1 cellular context compared by ENCODE assay signal in the genomic region with DNA sequence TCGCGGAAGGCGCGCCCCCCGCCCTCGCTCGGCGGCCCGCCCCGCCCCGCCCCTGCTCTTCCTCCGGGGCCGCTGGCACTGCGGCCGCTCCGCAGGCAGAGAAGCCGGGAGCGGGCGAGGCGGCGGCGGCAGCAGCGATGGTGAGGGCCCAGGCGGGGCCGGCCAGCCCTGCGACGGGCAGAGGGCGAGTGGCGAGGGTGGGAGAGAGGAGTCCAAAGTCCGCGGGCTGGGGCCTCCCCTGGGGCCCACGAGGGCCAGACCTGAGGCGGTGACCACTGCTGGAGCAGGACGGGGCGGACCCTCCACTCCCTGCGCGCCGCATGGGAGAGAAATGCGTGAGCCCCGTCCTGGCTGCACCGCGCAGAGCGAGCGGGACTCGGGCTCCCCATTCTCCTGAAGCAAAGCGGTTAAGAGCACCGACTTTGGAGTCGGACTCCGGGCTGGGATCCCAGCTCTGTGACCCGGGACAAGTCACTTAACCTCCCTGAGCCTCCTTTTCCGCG.
TF ChIP-seq lines count a peak whose summit lies in the region.

A gene with protein sequence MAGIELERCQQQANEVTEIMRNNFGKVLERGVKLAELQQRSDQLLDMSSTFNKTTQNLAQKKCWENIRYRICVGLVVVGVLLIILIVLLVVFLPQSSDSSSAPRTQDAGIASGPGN (plus strand): TSS at position 78 of the 503 bp plus-strand sequence. CDS start 60 bp downstream, at position 138.

TF ChIP-seq in HepG2, 621 proteins besides CTCF, POLR2A, EP300 and RAD21 (continued from another document and continues in another):
- TF ChIP-seq, protein P1, sequence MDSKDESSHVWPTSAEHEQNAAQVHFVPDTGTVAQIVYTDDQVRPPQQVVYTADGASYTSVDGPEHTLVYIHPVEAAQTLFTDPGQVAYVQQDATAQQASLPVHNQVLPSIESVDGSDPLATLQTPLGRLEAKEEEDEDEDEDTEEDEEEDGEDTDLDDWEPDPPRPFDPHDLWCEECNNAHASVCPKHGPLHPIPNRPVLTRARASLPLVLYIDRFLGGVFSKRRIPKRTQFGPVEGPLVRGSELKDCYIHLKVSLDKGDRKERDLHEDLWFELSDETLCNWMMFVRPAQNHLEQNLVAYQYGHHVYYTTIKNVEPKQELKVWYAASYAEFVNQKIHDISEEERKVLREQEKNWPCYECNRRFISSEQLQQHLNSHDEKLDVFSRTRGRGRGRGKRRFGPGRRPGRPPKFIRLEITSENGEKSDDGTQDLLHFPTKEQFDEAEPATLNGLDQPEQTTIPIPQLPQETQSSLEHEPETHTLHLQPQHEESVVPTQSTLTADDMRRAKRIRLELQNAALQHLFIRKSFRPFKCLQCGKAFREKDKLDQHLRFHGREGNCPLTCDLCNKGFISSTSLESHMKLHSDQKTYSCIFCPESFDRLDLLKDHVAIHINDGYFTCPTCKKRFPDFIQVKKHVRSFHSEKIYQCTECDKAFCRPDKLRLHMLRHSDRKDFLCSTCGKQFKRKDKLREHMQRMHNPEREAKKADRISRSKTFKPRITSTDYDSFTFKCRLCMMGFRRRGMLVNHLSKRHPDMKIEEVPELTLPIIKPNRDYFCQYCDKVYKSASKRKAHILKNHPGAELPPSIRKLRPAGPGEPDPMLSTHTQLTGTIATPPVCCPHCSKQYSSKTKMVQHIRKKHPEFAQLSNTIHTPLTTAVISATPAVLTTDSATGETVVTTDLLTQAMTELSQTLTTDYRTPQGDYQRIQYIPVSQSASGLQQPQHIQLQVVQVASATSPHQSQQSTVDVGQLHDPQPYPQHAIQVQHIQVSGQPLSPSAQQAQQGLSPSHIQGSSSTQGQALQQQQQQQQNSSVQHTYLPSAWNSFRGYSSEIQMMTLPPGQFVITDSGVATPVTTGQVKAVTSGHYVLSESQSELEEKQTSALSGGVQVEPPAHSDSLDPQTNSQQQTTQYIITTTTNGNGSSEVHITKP (CRISPR knock-in tag; IDR thresholded peaks at IDR 0.05; ENCODE audit: low read depth) = no peak
- TF ChIP-seq, protein P2, sequence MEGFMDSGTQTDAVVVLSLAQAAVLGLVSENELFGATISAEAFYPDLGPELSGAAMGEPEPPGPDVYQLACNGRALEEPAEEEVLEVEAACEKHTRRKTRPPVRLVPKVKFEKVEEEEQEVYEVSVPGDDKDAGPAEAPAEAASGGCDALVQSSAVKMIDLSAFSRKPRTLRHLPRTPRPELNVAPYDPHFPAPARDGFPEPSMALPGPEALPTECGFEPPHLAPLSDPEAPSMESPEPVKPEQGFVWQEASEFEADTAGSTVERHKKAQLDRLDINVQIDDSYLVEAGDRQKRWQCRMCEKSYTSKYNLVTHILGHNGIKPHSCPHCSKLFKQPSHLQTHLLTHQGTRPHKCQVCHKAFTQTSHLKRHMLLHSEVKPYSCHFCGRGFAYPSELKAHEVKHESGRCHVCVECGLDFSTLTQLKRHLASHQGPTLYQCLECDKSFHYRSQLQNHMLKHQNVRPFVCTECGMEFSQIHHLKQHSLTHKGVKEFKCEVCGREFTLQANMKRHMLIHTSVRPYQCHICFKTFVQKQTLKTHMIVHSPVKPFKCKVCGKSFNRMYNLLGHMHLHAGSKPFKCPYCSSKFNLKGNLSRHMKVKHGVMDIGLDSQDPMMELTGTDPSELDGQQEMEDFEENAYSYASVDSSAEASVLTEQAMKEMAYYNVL (CRISPR knock-in tag; IDR thresholded peaks at IDR 0.05; ENCODE audit: borderline replicate concordance) = no peak; the same call in 1 of the 2 replicates
- TF ChIP-seq, protein P3, sequence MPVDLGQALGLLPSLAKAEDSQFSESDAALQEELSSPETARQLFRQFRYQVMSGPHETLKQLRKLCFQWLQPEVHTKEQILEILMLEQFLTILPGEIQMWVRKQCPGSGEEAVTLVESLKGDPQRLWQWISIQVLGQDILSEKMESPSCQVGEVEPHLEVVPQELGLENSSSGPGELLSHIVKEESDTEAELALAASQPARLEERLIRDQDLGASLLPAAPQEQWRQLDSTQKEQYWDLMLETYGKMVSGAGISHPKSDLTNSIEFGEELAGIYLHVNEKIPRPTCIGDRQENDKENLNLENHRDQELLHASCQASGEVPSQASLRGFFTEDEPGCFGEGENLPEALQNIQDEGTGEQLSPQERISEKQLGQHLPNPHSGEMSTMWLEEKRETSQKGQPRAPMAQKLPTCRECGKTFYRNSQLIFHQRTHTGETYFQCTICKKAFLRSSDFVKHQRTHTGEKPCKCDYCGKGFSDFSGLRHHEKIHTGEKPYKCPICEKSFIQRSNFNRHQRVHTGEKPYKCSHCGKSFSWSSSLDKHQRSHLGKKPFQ (CRISPR knock-in tag; IDR thresholded peaks at IDR 0.05; ENCODE audit: insufficient replicate concordance) = no peak
- TF ChIP-seq ONECUT2 (CRISPR knock-in tag; IDR thresholded peaks at IDR 0.05) (no peak), ZBTB7A (CRISPR knock-in tag; IDR thresholded peaks at IDR 0.05) (peak; percentile 89), ZNF547 (CRISPR knock-in tag; IDR thresholded peaks at IDR 0.05) (peak; percentile 85), ZSCAN30 (CRISPR knock-in tag; IDR thresholded peaks at IDR 0.05) (no peak), ZNF644 (CRISPR knock-in tag; IDR thresholded peaks at IDR 0.05; ENCODE audit: low read depth) (0 out of 2 replicates have a peak, but pooled peaks have one; percentile 7), THYN1 (CRISPR knock-in tag; IDR thresholded peaks at IDR 0.05; ENCODE audit: borderline replicate concordance, low read depth) (no peak), ELF3 (CRISPR knock-in tag; IDR thresholded peaks at IDR 0.05) (0 out of 2 replicates have a peak, but pooled peaks have one; percentile 55), AKAP8 (CRISPR knock-in tag; IDR thresholded peaks at IDR 0.05) (peak; percentile 95), REL (CRISPR knock-in tag; conservative IDR thresholded peaks at IDR 0.05) (no peak), SAFB2 (CRISPR knock-in tag; IDR thresholded peaks at IDR 0.05; ENCODE audit: borderline replicate concordance, low read depth) (peak; percentile 83; the same call in 1 of the 2 replicates), HOXA7 (CRISPR knock-in tag; IDR thresholded peaks at IDR 0.05) (no peak), ZNF839 (CRISPR knock-in tag; IDR thresholded peaks at IDR 0.05; ENCODE audit: borderline replicate concordance) (no peak; the same call in 1 of the 2 replicates), ATAD3A (CRISPR knock-in tag; IDR thresholded peaks at IDR 0.05) (0 out of 2 replicates have a peak, but pooled peaks have one; percentile 45), CBX5 (CRISPR knock-in tag; IDR thresholded peaks at IDR 0.05; ENCODE audit: borderline replicate concordance) (peak; percentile 36; the same call in 1 of the 2 replicates), ZKSCAN5 (CRISPR knock-in tag; IDR thresholded peaks at IDR 0.05) (peak; percentile 52; the same call in 1 of the 2 replicates), ZNF549 (CRISPR knock-in tag; IDR thresholded peaks at IDR 0.05) (0 out of 2 replicates have a peak, but pooled peaks have one; percentile 76), ZNF124 (CRISPR knock-in tag; IDR thresholded peaks at IDR 0.05) (0 out of 2 replicates have a peak, but pooled peaks have one; percentile 39), MTA1 (CRISPR knock-in tag; IDR thresholded peaks at IDR 0.05; ENCODE audit: borderline replicate concordance) (peak; percentile 97; the same call in 1 of the 2 replicates), ZNF761 (CRISPR knock-in tag; conservative IDR thresholded peaks at IDR 0.05) (no peak), HNF4A (CRISPR knock-in tag; IDR thresholded peaks at IDR 0.05) (peak; percentile 99), ZSCAN12 (CRISPR knock-in tag; IDR thresholded peaks at IDR 0.05) (no peak), ZNF878 (CRISPR knock-in tag; IDR thresholded peaks at IDR 0.05) (no peak)
- TF ChIP-seq, protein P4, sequence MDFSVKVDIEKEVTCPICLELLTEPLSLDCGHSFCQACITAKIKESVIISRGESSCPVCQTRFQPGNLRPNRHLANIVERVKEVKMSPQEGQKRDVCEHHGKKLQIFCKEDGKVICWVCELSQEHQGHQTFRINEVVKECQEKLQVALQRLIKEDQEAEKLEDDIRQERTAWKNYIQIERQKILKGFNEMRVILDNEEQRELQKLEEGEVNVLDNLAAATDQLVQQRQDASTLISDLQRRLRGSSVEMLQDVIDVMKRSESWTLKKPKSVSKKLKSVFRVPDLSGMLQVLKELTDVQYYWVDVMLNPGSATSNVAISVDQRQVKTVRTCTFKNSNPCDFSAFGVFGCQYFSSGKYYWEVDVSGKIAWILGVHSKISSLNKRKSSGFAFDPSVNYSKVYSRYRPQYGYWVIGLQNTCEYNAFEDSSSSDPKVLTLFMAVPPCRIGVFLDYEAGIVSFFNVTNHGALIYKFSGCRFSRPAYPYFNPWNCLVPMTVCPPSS (IDR thresholded peaks at IDR 0.05) = no peak
- TF ChIP-seq, protein P5, sequence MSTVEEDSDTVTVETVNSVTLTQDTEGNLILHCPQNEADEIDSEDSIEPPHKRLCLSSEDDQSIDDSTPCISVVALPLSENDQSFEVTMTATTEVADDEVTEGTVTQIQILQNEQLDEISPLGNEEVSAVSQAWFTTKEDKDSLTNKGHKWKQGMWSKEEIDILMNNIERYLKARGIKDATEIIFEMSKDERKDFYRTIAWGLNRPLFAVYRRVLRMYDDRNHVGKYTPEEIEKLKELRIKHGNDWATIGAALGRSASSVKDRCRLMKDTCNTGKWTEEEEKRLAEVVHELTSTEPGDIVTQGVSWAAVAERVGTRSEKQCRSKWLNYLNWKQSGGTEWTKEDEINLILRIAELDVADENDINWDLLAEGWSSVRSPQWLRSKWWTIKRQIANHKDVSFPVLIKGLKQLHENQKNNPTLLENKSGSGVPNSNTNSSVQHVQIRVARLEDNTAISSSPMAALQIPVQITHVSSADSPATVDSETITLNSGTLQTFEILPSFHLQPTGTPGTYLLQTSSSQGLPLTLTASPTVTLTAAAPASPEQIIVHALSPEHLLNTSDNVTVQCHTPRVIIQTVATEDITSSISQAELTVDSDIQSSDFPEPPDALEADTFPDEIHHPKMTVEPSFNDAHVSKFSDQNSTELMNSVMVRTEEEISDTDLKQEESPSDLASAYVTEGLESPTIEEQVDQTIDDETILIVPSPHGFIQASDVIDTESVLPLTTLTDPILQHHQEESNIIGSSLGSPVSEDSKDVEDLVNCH (CRISPR knock-in tag; IDR thresholded peaks at IDR 0.05) = no peak
- TF ChIP-seq, protein P6, sequence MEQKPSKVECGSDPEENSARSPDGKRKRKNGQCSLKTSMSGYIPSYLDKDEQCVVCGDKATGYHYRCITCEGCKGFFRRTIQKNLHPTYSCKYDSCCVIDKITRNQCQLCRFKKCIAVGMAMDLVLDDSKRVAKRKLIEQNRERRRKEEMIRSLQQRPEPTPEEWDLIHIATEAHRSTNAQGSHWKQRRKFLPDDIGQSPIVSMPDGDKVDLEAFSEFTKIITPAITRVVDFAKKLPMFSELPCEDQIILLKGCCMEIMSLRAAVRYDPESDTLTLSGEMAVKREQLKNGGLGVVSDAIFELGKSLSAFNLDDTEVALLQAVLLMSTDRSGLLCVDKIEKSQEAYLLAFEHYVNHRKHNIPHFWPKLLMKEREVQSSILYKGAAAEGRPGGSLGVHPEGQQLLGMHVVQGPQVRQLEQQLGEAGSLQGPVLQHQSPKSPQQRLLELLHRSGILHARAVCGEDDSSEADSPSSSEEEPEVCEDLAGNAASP (CRISPR knock-in tag; IDR thresholded peaks at IDR 0.05; ENCODE audit: borderline replicate concordance) = peak; percentile 82; the same call in 1 of the 2 replicates
- TF ChIP-seq, protein P7, sequence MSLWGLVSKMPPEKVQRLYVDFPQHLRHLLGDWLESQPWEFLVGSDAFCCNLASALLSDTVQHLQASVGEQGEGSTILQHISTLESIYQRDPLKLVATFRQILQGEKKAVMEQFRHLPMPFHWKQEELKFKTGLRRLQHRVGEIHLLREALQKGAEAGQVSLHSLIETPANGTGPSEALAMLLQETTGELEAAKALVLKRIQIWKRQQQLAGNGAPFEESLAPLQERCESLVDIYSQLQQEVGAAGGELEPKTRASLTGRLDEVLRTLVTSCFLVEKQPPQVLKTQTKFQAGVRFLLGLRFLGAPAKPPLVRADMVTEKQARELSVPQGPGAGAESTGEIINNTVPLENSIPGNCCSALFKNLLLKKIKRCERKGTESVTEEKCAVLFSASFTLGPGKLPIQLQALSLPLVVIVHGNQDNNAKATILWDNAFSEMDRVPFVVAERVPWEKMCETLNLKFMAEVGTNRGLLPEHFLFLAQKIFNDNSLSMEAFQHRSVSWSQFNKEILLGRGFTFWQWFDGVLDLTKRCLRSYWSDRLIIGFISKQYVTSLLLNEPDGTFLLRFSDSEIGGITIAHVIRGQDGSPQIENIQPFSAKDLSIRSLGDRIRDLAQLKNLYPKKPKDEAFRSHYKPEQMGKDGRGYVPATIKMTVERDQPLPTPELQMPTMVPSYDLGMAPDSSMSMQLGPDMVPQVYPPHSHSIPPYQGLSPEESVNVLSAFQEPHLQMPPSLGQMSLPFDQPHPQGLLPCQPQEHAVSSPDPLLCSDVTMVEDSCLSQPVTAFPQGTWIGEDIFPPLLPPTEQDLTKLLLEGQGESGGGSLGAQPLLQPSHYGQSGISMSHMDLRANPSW (CRISPR knock-in tag; IDR thresholded peaks at IDR 0.05; ENCODE audit: borderline replicate concordance) = no peak; the same call in 1 of the 2 replicates
- TF ChIP-seq, protein P8, sequence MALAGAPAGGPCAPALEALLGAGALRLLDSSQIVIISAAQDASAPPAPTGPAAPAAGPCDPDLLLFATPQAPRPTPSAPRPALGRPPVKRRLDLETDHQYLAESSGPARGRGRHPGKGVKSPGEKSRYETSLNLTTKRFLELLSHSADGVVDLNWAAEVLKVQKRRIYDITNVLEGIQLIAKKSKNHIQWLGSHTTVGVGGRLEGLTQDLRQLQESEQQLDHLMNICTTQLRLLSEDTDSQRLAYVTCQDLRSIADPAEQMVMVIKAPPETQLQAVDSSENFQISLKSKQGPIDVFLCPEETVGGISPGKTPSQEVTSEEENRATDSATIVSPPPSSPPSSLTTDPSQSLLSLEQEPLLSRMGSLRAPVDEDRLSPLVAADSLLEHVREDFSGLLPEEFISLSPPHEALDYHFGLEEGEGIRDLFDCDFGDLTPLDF (CRISPR knock-in tag; IDR thresholded peaks at IDR 0.05) = peak; percentile 52; the same call in 1 of the 2 replicates
- TF ChIP-seq, protein P9, sequence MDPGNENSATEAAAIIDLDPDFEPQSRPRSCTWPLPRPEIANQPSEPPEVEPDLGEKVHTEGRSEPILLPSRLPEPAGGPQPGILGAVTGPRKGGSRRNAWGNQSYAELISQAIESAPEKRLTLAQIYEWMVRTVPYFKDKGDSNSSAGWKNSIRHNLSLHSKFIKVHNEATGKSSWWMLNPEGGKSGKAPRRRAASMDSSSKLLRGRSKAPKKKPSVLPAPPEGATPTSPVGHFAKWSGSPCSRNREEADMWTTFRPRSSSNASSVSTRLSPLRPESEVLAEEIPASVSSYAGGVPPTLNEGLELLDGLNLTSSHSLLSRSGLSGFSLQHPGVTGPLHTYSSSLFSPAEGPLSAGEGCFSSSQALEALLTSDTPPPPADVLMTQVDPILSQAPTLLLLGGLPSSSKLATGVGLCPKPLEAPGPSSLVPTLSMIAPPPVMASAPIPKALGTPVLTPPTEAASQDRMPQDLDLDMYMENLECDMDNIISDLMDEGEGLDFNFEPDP (CRISPR knock-in tag; conservative IDR thresholded peaks at IDR 0.05) = 0 out of 2 replicates have a peak, but pooled peaks have one; percentile 97
- TF ChIP-seq, protein P10, sequence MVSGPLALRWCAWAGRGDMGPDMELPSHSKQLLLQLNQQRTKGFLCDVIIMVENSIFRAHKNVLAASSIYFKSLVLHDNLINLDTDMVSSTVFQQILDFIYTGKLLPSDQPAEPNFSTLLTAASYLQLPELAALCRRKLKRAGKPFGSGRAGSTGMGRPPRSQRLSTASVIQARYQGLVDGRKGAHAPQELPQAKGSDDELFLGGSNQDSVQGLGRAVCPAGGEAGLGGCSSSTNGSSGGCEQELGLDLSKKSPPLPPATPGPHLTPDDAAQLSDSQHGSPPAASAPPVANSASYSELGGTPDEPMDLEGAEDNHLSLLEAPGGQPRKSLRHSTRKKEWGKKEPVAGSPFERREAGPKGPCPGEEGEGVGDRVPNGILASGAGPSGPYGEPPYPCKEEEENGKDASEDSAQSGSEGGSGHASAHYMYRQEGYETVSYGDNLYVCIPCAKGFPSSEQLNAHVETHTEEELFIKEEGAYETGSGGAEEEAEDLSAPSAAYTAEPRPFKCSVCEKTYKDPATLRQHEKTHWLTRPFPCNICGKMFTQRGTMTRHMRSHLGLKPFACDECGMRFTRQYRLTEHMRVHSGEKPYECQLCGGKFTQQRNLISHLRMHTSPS (CRISPR knock-in tag; IDR thresholded peaks at IDR 0.05; ENCODE audit: low read depth) = no peak; the same call in 1 of the 2 replicates
